1 cellular context compared by ENCODE assay signal in genomic region chr15:75835990-75836952, GRCh38.
TF ChIP-seq lines count a peak whose summit lies in the region.

No MANE protein-coding gene starts in this region.

TF ChIP-seq in GM12878, 131 proteins besides CTCF, POLR2A, EP300 and RAD21 (continued from another document):
- TF ChIP-seq, protein P1, sequence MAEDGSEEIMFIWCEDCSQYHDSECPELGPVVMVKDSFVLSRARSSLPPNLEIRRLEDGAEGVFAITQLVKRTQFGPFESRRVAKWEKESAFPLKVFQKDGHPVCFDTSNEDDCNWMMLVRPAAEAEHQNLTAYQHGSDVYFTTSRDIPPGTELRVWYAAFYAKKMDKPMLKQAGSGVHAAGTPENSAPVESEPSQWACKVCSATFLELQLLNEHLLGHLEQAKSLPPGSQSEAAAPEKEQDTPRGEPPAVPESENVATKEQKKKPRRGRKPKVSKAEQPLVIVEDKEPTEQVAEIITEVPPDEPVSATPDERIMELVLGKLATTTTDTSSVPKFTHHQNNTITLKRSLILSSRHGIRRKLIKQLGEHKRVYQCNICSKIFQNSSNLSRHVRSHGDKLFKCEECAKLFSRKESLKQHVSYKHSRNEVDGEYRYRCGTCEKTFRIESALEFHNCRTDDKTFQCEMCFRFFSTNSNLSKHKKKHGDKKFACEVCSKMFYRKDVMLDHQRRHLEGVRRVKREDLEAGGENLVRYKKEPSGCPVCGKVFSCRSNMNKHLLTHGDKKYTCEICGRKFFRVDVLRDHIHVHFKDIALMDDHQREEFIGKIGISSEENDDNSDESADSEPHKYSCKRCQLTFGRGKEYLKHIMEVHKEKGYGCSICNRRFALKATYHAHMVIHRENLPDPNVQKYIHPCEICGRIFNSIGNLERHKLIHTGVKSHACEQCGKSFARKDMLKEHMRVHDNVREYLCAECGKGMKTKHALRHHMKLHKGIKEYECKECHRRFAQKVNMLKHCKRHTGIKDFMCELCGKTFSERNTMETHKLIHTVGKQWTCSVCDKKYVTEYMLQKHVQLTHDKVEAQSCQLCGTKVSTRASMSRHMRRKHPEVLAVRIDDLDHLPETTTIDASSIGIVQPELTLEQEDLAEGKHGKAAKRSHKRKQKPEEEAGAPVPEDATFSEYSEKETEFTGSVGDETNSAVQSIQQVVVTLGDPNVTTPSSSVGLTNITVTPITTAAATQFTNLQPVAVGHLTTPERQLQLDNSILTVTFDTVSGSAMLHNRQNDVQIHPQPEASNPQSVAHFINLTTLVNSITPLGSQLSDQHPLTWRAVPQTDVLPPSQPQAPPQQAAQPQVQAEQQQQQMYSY (CRISPR knock-in tag; IDR thresholded peaks at IDR 0.05): no peak
- TF ChIP-seq EZH2 (IDR thresholded peaks at IDR 0.05; ENCODE audit: borderline replicate concordance, control insufficient read depth, low read depth, low read length) (no peak), ZNF592 (IDR thresholded peaks at IDR 0.05) (no peak), ASH2L (IDR thresholded peaks at IDR 0.05; ENCODE audit: borderline replicate concordance, low read depth) (no peak), ETV6 (conservative IDR thresholded peaks at IDR 0.05 in 1 of 2, IDR thresholded peaks at IDR 0.05 in 1 of 2; ENCODE audit: borderline replicate concordance in 1 of 2, low read depth in 1 of 2) (no peak), TAF1 (IDR thresholded peaks at IDR 0.05; ENCODE audit: borderline replicate concordance, low read depth, low read length) (no peak), TBL1XR1 (IDR thresholded peaks at IDR 0.05; ENCODE audit: low read depth, low read length) (no peak), NR2C1 (IDR thresholded peaks at IDR 0.05) (no peak), IRF4 (IDR thresholded peaks at IDR 0.05; ENCODE audit: low read depth, low read length) (no peak), SUZ12 (IDR thresholded peaks at IDR 0.05; ENCODE audit: unreplicated experiment) (no peak), BMI1 (IDR thresholded peaks at IDR 0.05; ENCODE audit: borderline replicate concordance) (no peak), ELK1 (IDR thresholded peaks at IDR 0.05; ENCODE audit: low read depth, low read length) (no peak), NR2F1 (conservative IDR thresholded peaks at IDR 0.05) (no peak), MYB (IDR thresholded peaks at IDR 0.05; ENCODE audit: borderline replicate concordance, low read depth, low read length) (no peak), BCL11A (IDR thresholded peaks at IDR 0.05; ENCODE audit: low read depth, low read length) (no peak), LARP7 (IDR thresholded peaks at IDR 0.05) (no peak)
